10 cellular contexts compared by ENCODE assay signal in genomic region chr22:46528121-46528610, GRCh38. TPM values are rescaled to one million over a fixed set of nuclear protein-coding genes. Genes with fewer than 3 reads are reported as not detected.
A peak's percentile ranks its signal among the peaks of the same experiment; 100 is the strongest.
DNase-seq lines count a peak whose midpoint lies in the region; FAIRE-seq and TF ChIP-seq lines count a peak whose summit lies in the region.
"Had no signal": no experiment of that assay in that cellular context is flagged by ENCODE, and none has a peak within 500 bp of the region (broad histone marks: within the 10 kb centered on the region; RNA-seq: fewer than 3 reads in every experiment).

No MANE protein-coding gene starts in this region.

- intact Hi-C loops in transverse colon (cut with DNase I; ENCODE audit: low total_unique reads), result no loop called here

- no peaks in the 10 kb centered on the region for H3K36me3 ChIP-seq in transverse colon

- no peak overlapping the region for H3K4me3 ChIP-seq in transverse colon

- no peak overlapping the region for H3K27ac ChIP-seq in transverse colon

- no peak for FAIRE-seq in D721Med (lab: Jason Lieb, UNC)

- H3K9me3 ChIP-seq in transverse colon, result no peaks in the 10 kb centered on the region

- H3K27me3 ChIP-seq in transverse colon, result peaks cover 30% of the 10 kb centered on the region

- TF ChIP-seq CTCF in transverse colon (IDR thresholded peaks at IDR 0.05) (no peak), D721Med (IDR thresholded peaks at IDR 0.05; ENCODE audit: insufficient read depth, missing control alignments) (no peak)

- 29 to 42% methylated on average over 10 to 15 of the region's 15 CpGs for WGBS in transverse colon (ENCODE audit: low coverage in 1 of 2), 2 donors

- TF ChIP-seq POLR2A in transverse colon (IDR thresholded peaks at IDR 0.05), result no peak

- in situ Hi-C loops in ACHN (cut with HindIII; ENCODE audit: low pct_ligation_motif_present, low pct_unique_long_range_greater_than_20kb, low sequenced_read_pairs), result no loop called here
- in situ Hi-C loops in transverse colon (cut with MboI; ENCODE audit: low pct_ligation_motif_present in 1 of 4, low pct_unique_long_range_greater_than_20kb in 1 of 4, low sequenced_read_pairs in 3 of 4), result loop anchor here in 1 of 4 donors (25.0 kb wide), 1 partner anchor 416 kb away; no protein-coding TSS in a partner anchor

- H3K4me1 ChIP-seq in transverse colon, result peaks cover 0 to 10% (median 3%) of the 10 kb centered on the region in 4 donors

- peak; percentile 95 for DNase-seq in ACHN
- peak; percentile 46 for DNase-seq in HS-27A (ENCODE audit: low read depth)
- DNase-seq in SKM-1 treated with dmso at 0.1 percent for 144 hours (lab: John Stamatoyannopoulos, UW; ENCODE audit: unreplicated experiment), result peak; percentile 94
- peak; percentile 91 for DNase-seq in islet precursor cell
- DNase-seq in transverse colon, result no peak
- no peak for DNase-seq in cerebellar nuclear complex (lab: John Stamatoyannopoulos, UW)
- no peak for DNase-seq in D721Med (ENCODE audit: insufficient read length, low spot score)
- no peak for DNase-seq in ureter (ENCODE audit: low spot score)
- DNase-seq: stimulated activated CD4-positive, alpha-beta T cell treated with anti-CD3 and anti-CD28 coated beads, Interleukin-4, amount 100 ng/mL, for 1 hour; T1000 had no signal

- TF ChIP-seq EP300 in transverse colon (IDR thresholded peaks at IDR 0.05; ENCODE audit: low read depth), result no peak

RNA-seq across cellular contexts. Expression of gene CELSR1, which starts 9.3 kb away (rescaled TPM):
- total RNA-seq in transverse colon, result 1 to 10 TPM in 2 of 4 donors, under 1 TPM in 2; 0.96 to 2.5 (median 1.4) TPM
- 44.0 TPM for total RNA-seq in ureter

Comparison
In these comparisons a context has a peak if more than half of its experiments do, and no peak if none do; other contexts are left out.
1. DNase-seq: peak in ACHN (single experiment), HS-27A (single experiment), SKM-1 treated with dmso at 0.1 percent for 144 hours (single experiment) and islet precursor cell (single experiment); none in transverse colon (single experiment), cerebellar nuclear complex (0 of 2), D721Med (single experiment) and ureter (single experiment).
2. RNA of gene CELSR1, which starts 9.3 kb away (total RNA-seq): 44.0 TPM in ureter (single experiment); 0.96 to 2.5 TPM in transverse colon; every median in the first group is over 10 times any median in the second.